In genomic region chrX:151871244-151871643, GRCh38 we compare ENCODE assay signal across 1 cellular context.
TF ChIP-seq lines count a peak whose summit lies in the region.

No MANE protein-coding gene starts in this region.

TF ChIP-seq in WTC11, 78 proteins besides CTCF, POLR2A, EP300 and RAD21 (continued from another document):
- TF ChIP-seq ERG (CRISPR knock-in tag; IDR thresholded peaks at IDR 0.05) (no peak), PRDM15 (CRISPR knock-in tag; IDR thresholded peaks at IDR 0.05) (no peak), E2F4 (CRISPR knock-in tag; IDR thresholded peaks at IDR 0.05; ENCODE audit: borderline replicate concordance, low read depth) (no peak), JUN (CRISPR knock-in tag; IDR thresholded peaks at IDR 0.05) (no peak), TEAD1 (CRISPR knock-in tag; IDR thresholded peaks at IDR 0.05) (no peak), TCF7 (CRISPR knock-in tag; IDR thresholded peaks at IDR 0.05; ENCODE audit: low read depth) (no peak), ZNF396 (CRISPR knock-in tag; IDR thresholded peaks at IDR 0.05; ENCODE audit: borderline replicate concordance) (no peak), OVOL2 (CRISPR knock-in tag; IDR thresholded peaks at IDR 0.05; ENCODE audit: borderline replicate concordance) (no peak), IRF1 (CRISPR knock-in tag; IDR thresholded peaks at IDR 0.05) (no peak)
